Comparison of ENCODE assay signal across 8 cellular contexts in genomic region chr2:74002515-74003391, GRCh38. TPM values are rescaled to one million over a fixed set of nuclear protein-coding genes. Genes with fewer than 3 reads are reported as not detected.
DNase-seq lines count a peak whose midpoint lies in the region; ATAC-seq and TF ChIP-seq lines count a peak whose summit lies in the region.

No MANE protein-coding gene starts in this region.

- ATAC-seq in GM19043 (IDR thresholded peaks at IDR 0.05; ENCODE audit: low read depth, unreplicated experiment) (peak; percentile 94), HG03342 (IDR thresholded peaks at IDR 0.05; ENCODE audit: unreplicated experiment) (peak; percentile 84)

- peak overlapping the region; percentile 42 for H3K4me3 ChIP-seq in AG09309 (ENCODE audit: control insufficient read depth, low read depth, low read length)

- DNase-seq in AG09309 (ENCODE audit: low read depth) (no peak), NCI-H526 treated with DMSO at 0.1 percent for 48 hours (lab: John Stamatoyannopoulos, UW) (peak; percentile 80), erythroblast (lab: John Stamatoyannopoulos, UW) (peak; percentile 90 to 95), mucosa of gallbladder (ENCODE audit: low spot score) (peak; percentile 81)
- DNase-seq in activated CD8-positive, alpha-beta memory T cell treated with anti-CD3 and anti-CD28 coated beads, Interleukin-2, amount 50 U/mL, for 48 hours: peak; percentile 88
- DNase-seq in stimulated activated CD8-positive, alpha-beta memory T cell treated with anti-CD3 and anti-CD28 coated beads, Interleukin-4, amount 100 ng/mL, for 48 hours: peak; percentile 82

- TF ChIP-seq CTCF in AG09309 (IDR thresholded peaks at IDR 0.05; ENCODE audit: control insufficient read depth, insufficient read depth, low read depth, low read length, missing control alignments): no peak

- peak; percentile 77 for TF ChIP-seq POLR2A in erythroblast (IDR thresholded peaks at IDR 0.05; ENCODE audit: low read length)

RNA-seq across cellular contexts. Expression of gene TET3, which starts 18.0 kb away (rescaled TPM):
- total RNA-seq in mucosa of gallbladder: 19.3 TPM
